Comparison of ENCODE assay signal across 12 cellular contexts in the genomic region with DNA sequence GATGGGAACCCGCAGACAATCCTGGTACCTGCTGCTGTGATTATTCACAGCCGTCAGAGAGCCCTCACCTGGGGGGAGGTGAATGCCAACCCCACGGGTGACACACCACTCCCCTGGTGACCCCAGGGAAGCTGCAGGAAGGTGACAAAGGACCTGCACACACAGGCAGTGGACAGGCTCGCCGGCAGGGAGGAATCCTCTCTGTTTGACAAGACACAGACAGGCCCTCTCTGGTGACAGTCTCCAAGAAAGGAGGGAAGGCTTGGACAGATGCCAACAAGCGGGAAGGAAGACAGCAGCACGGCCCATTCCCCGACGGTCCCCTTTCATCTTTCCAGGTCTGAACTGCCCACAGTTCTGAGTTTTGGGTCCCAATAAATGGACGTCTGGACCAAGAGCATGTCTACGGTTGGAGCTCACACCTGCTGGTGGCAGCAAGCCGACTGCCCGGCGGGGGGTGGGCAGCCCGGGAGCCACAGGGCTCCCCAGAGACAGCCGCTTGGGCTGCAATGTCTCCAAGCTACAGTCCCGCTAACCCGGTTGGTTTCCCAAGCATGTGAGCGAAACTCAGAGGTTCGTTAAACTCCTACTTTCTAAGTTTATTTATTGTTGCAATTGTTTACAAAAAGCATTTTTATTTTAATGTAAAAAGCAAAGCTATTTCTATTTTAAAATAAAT. TPM values are rescaled to one million over a fixed set of nuclear protein-coding genes. Genes with fewer than 3 reads are reported as not detected.
DNase-seq lines count a peak whose midpoint lies in the region; ATAC-seq and TF ChIP-seq lines count a peak whose summit lies in the region.
"Had no signal": no experiment of that assay in that cellular context is flagged by ENCODE, and none has a peak within 500 bp of the region (broad histone marks: within the 10 kb centered on the region; RNA-seq: fewer than 3 reads in every experiment).

No MANE protein-coding gene starts in this region.

- H3K9ac ChIP-seq in OCI-LY3 (ENCODE audit: low read length): no peak overlapping the region

- DNase-seq in NCI-H1092 treated with DMSO at 0.1 percent for 48 hours (lab: John Stamatoyannopoulos, UW) (peak; percentile 10), NCI-H1092 (lab: John Stamatoyannopoulos, UW) (no peak), MG63 (no peak), GM13976 (ENCODE audit: low spot score) (no peak)
- no peak for DNase-seq in naive thymus-derived CD4-positive, alpha-beta T cell
- no peak for DNase-seq in activated CD8-positive, alpha-beta memory T cell treated with anti-CD3 and anti-CD28 coated beads for 24 hours
- DNase-seq: 8988T had no signal

- H3K4me1 Mint-ChIP-seq in naive thymus-derived CD4-positive, alpha-beta T cell: peaks cover 4 to 27% (median 13%) of the 10 kb centered on the region in 7 donors

- H3K4me3 Mint-ChIP-seq in naive thymus-derived CD4-positive, alpha-beta T cell: peak overlapping the region in 2 of 10 donors; percentile 84

- no peaks in the 10 kb centered on the region for H3K9me3 ChIP-seq in OCI-LY3 (ENCODE audit: insufficient read depth, low read length)
- no peaks in the 10 kb centered on the region for H3K9me3 ChIP-seq in naive thymus-derived CD4-positive, alpha-beta T cell (ENCODE audit: control insufficient read depth in 2 of 3, low read length in 3 of 3)
- H3K9me3 ChIP-seq in MG63: no peaks in the 10 kb centered on the region
- H3K9me3 ChIP-seq: esophagus muscularis mucosa had no signal

- POLR2A ChIA-PET in naive thymus-derived CD4-positive, alpha-beta T cell (lab: Charles Lee): interaction anchor here (0.8 to 2.4 kb wide), 23 partner anchors 11 to 102 kb away, joined by 3 to 22 read pairs (median 5); partner anchors contain the start of gene HDAC4

- H3K27ac ChIP-seq in OCI-LY3 (ENCODE audit: low read length): no peak overlapping the region; the same call in 1 of the 2 replicates
- H3K27ac ChIP-seq in naive thymus-derived CD4-positive, alpha-beta T cell (ENCODE audit: low read depth, low read length): peak overlapping the region; percentile 96
- H3K27ac ChIP-seq: esophagus muscularis mucosa had no signal

- TF ChIP-seq CTCF in OCI-LY3 (IDR thresholded peaks at IDR 0.05; ENCODE audit: low read depth, low read length) (no peak), GM13976 (IDR thresholded peaks at IDR 0.05; ENCODE audit: borderline replicate concordance, control extremely low read depth, extremely low read depth, insufficient read depth, missing control alignments) (no peak)

- CTCF ChIA-PET in naive thymus-derived CD4-positive, alpha-beta T cell (lab: Charles Lee): interaction anchor here (0.7 to 1.8 kb wide), 7 partner anchors 12 to 166 kb away, joined by 3 to 12 read pairs (median 3); partner anchors contain the start of gene HDAC4

- no peaks in the 10 kb centered on the region for H3K9me3 Mint-ChIP-seq in naive thymus-derived CD4-positive, alpha-beta T cell
- H3K9me3 Mint-ChIP-seq: activated T-cell treated with anti-CD3 and anti-CD28 coated beads, Interleukin-2, amount 50 U/mL, for 4 hours had no signal

- H3K36me3 ChIP-seq in OCI-LY3 (replicated peaks; ENCODE audit: low read depth, low read length) (no peaks in the 10 kb centered on the region), MG63 (no peaks in the 10 kb centered on the region)
- no peaks in the 10 kb centered on the region for H3K36me3 ChIP-seq in naive thymus-derived CD4-positive, alpha-beta T cell (ENCODE audit: control insufficient read depth in 2 of 3, insufficient read depth in 3 of 3, low read length in 3 of 3)

- H3K36me3 Mint-ChIP-seq in naive thymus-derived CD4-positive, alpha-beta T cell: peaks cover 0 to 14% (median 0%) of the 10 kb centered on the region in 5 donors

- H3K4me3 ChIP-seq in OCI-LY3 (ENCODE audit: low read length): peak overlapping the region; percentile 67
- no peak overlapping the region for H3K4me3 ChIP-seq in naive thymus-derived CD4-positive, alpha-beta T cell (ENCODE audit: low read length)
- H3K4me3 ChIP-seq in MG63: no peak overlapping the region
- H3K4me3 ChIP-seq: esophagus muscularis mucosa, skin epidermis had no signal

- peak; percentile 7 for ATAC-seq in GM21381 (IDR thresholded peaks at IDR 0.05; ENCODE audit: unreplicated experiment)
- no peak for ATAC-seq in naive thymus-derived CD4-positive, alpha-beta T cell

- in situ Hi-C loops in GM13976 (cut with MboI; ENCODE audit: low sequenced_read_pairs, unreplicated experiment): no loop called here

- intact Hi-C loops in naive thymus-derived CD4-positive, alpha-beta T cell (cut with micrococcal nuclease): loop anchor here (1.0 to 2.0 kb wide), 9 partner anchors 12 to 102 kb away; partner anchors contain the start of gene HDAC4 (in 2 of the 2)

- H3K27ac Mint-ChIP-seq in naive thymus-derived CD4-positive, alpha-beta T cell: peak overlapping the region in 1 of 9 donors; percentile 17

- H2AFZ ChIP-seq in OCI-LY3 (ENCODE audit: low read depth, low read length): no peak overlapping the region

- peaks cover 17% of the 10 kb centered on the region for H3K4me1 ChIP-seq in OCI-LY3 (ENCODE audit: low read length)
- peaks cover 11 to 41% of the 10 kb centered on the region in 2 donors for H3K4me1 ChIP-seq in naive thymus-derived CD4-positive, alpha-beta T cell (ENCODE audit: control insufficient read depth in 2 of 2, insufficient read depth in 2 of 2, low read length in 2 of 2)

- H4K20me1 ChIP-seq in OCI-LY3 (ENCODE audit: insufficient read depth, low read length): peaks cover 6% of the 10 kb centered on the region

- H3K79me2 ChIP-seq in OCI-LY3 (ENCODE audit: low read length): no peaks in the 10 kb centered on the region

- H3K27me3 ChIP-seq in OCI-LY3 (ENCODE audit: low read depth, low read length): no peaks in the 10 kb centered on the region
- H3K27me3 ChIP-seq in naive thymus-derived CD4-positive, alpha-beta T cell (ENCODE audit: control insufficient read depth in 2 of 2, insufficient read depth in 2 of 2, low read length in 2 of 2): no peaks in the 10 kb centered on the region
- H3K27me3 ChIP-seq in MG63: no peaks in the 10 kb centered on the region
- H3K27me3 ChIP-seq: esophagus muscularis mucosa had no signal

- peak overlapping the region; percentile 85 for H3K4me2 ChIP-seq in OCI-LY3 (ENCODE audit: low read length)

- H3K27me3 Mint-ChIP-seq in naive thymus-derived CD4-positive, alpha-beta T cell: no peaks in the 10 kb centered on the region

RNA-seq across cellular contexts. Expression of gene HDAC4, which starts 31.8 kb away (rescaled TPM):
- 100 to 1,000 TPM in 1 of 5 experiments, 10 to 100 TPM in 4; 42.3 to 101 (median 62.3) TPM for total RNA-seq in naive thymus-derived CD4-positive, alpha-beta T cell
- polyA plus RNA-seq in naive thymus-derived CD4-positive, alpha-beta T cell: 10 to 100 TPM in 1 of 2 donors, 1 to 10 TPM in 1; 7.4 to 11.6 TPM
- total RNA-seq in MG63 (2014; rRNA removed; shearing (Covaris generic); ENCODE audit: low replicate concordance): 5.2 and 27.3 TPM in 2 replicates
